Comparison of ENCODE assay signal across 1 cellular context in the genomic region with DNA sequence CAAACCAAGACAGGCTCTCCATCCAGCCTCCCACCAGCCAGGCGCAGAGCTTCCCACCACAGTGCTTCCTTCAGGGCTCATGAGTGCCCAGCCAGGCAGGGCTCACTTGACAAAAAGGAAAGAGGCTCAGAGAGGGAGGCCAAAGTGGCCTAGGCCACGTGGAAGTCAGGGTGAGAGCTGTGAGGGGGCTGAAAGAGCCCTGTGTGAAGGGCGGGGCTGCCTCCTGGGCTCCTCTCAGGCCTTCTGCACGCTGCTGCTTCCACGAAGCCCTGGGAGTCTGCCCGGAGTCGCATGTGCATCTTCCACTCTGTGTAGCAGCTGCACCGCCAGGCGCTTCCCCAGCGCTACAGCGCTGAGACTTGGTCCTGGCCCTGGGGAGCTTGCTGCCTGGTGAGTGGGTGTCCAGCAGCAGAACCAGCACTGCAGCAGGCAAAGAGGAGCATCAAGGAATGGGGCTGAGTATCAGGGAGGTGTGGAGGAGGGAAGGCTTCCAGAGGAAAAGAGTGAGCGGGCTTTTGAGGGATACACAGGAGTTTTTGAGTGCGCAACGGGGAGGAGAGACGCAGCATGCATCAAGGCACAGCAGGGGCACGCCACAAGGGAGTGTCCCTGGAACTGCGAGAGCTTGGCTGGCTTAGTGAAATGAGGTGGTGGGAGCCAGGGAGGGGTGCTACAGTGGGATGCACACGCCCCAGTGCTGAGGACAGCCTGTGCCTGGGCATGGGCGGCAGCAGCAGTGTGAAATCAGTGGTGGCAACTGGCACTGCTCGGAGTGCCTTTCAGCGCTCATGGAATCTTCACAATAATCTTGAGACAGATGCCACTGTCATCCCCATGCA.
TF ChIP-seq lines count a peak whose summit lies in the region.

No MANE protein-coding gene starts in this region.

TF ChIP-seq in WTC11, 78 proteins besides CTCF, POLR2A, EP300 and RAD21 (continued from another document):
- TF ChIP-seq, protein P1, sequence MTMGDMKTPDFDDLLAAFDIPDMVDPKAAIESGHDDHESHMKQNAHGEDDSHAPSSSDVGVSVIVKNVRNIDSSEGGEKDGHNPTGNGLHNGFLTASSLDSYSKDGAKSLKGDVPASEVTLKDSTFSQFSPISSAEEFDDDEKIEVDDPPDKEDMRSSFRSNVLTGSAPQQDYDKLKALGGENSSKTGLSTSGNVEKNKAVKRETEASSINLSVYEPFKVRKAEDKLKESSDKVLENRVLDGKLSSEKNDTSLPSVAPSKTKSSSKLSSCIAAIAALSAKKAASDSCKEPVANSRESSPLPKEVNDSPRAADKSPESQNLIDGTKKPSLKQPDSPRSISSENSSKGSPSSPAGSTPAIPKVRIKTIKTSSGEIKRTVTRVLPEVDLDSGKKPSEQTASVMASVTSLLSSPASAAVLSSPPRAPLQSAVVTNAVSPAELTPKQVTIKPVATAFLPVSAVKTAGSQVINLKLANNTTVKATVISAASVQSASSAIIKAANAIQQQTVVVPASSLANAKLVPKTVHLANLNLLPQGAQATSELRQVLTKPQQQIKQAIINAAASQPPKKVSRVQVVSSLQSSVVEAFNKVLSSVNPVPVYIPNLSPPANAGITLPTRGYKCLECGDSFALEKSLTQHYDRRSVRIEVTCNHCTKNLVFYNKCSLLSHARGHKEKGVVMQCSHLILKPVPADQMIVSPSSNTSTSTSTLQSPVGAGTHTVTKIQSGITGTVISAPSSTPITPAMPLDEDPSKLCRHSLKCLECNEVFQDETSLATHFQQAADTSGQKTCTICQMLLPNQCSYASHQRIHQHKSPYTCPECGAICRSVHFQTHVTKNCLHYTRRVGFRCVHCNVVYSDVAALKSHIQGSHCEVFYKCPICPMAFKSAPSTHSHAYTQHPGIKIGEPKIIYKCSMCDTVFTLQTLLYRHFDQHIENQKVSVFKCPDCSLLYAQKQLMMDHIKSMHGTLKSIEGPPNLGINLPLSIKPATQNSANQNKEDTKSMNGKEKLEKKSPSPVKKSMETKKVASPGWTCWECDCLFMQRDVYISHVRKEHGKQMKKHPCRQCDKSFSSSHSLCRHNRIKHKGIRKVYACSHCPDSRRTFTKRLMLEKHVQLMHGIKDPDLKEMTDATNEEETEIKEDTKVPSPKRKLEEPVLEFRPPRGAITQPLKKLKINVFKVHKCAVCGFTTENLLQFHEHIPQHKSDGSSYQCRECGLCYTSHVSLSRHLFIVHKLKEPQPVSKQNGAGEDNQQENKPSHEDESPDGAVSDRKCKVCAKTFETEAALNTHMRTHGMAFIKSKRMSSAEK (CRISPR knock-in tag; IDR thresholded peaks at IDR 0.05; ENCODE audit: borderline replicate concordance): no peak
- TF ChIP-seq NR1H2 (CRISPR knock-in tag; IDR thresholded peaks at IDR 0.05): no peak
- no peak for TF ChIP-seq TEAD1 (CRISPR knock-in tag; IDR thresholded peaks at IDR 0.05)
- TF ChIP-seq GRHL2 (CRISPR knock-in tag; IDR thresholded peaks at IDR 0.05; ENCODE audit: insufficient replicate concordance, severe bottlenecking): no peak
- no peak for TF ChIP-seq MXD4 (CRISPR knock-in tag; IDR thresholded peaks at IDR 0.05; ENCODE audit: borderline replicate concordance)
- no peak for TF ChIP-seq EMX1 (CRISPR knock-in tag; IDR thresholded peaks at IDR 0.05)
- TF ChIP-seq, protein P2, sequence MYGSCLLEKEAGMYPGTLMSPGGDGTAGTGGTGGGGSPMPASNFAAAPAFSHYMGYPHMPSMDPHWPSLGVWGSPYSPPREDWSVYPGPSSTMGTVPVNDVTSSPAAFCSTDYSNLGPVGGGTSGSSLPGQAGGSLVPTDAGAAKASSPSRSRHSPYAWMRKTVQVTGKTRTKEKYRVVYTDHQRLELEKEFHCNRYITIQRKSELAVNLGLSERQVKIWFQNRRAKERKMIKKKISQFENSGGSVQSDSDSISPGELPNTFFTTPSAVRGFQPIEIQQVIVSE (CRISPR knock-in tag; IDR thresholded peaks at IDR 0.05; ENCODE audit: borderline replicate concordance): no peak
- no peak for TF ChIP-seq OVOL2 (CRISPR knock-in tag; IDR thresholded peaks at IDR 0.05; ENCODE audit: borderline replicate concordance)
- TF ChIP-seq FOXP1 (CRISPR knock-in tag; IDR thresholded peaks at IDR 0.05; ENCODE audit: borderline replicate concordance): no peak
- TF ChIP-seq, protein P3, sequence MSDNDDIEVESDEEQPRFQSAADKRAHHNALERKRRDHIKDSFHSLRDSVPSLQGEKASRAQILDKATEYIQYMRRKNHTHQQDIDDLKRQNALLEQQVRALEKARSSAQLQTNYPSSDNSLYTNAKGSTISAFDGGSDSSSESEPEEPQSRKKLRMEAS (CRISPR knock-in tag; IDR thresholded peaks at IDR 0.05): no peak
- no peak for TF ChIP-seq ZNF138 (CRISPR knock-in tag; conservative IDR thresholded peaks at IDR 0.05)
- no peak for TF ChIP-seq TEAD4 (CRISPR knock-in tag; IDR thresholded peaks at IDR 0.05)
- TF ChIP-seq ZNF121 (CRISPR knock-in tag; IDR thresholded peaks at IDR 0.05): no peak
- TF ChIP-seq, protein P4, sequence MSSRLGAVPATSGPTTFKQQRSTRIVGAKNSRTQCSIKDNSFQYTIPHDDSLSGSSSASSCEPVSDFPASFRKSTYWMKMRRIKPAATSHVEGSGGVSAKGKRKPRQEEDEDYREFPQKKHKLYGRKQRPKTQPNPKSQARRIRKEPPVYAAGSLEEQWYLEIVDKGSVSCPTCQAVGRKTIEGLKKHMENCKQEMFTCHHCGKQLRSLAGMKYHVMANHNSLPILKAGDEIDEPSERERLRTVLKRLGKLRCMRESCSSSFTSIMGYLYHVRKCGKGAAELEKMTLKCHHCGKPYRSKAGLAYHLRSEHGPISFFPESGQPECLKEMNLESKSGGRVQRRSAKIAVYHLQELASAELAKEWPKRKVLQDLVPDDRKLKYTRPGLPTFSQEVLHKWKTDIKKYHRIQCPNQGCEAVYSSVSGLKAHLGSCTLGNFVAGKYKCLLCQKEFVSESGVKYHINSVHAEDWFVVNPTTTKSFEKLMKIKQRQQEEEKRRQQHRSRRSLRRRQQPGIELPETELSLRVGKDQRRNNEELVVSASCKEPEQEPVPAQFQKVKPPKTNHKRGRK (CRISPR knock-in tag; IDR thresholded peaks at IDR 0.05; ENCODE audit: borderline replicate concordance): no peak
TF ChIP-seq in WTC11: peak in this region for 0.
